In the genomic region with DNA sequence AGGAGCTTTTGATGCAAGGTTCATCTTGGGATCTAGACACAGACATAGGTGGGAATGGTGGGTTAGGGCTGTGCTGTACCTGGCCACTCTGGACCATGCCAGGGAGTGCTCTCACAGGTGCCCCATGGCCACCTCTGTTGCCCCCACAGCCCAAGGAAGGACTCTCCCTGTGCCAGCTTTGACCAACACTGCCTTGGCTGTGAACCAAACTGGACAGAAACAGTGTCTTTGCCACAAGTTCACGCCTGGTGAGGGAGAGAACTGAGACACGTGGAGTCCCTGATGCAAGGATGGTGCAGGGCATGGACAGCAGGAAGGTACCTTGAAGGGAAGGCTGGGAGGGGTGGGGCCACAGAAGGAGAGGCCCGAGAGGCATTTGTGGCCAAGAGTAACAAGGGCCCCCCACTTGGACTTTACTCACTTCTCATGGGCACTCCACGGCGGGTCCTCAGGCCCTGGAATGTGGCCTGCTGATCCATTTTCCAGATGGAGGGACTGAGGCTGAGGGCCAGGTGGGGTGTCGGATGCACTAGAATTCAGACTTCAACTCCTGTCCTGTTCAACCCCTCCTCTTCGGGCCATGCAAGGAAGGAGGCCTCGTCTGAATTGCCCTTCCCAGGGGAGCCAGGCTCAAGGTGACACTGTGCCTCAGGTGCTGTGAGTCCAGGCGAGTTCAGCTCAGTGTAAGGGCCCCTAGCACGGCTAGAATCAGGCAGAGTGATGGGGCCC, we compare ENCODE assay signal across 21 cellular contexts.
DNase-seq lines count a peak whose midpoint lies in the region; ATAC-seq, FAIRE-seq and TF ChIP-seq lines count a peak whose summit lies in the region.
"Had no signal": no experiment of that assay in that cellular context is flagged by ENCODE, and none has a peak within 500 bp of the region (broad histone marks: within the 10 kb centered on the region; RNA-seq: fewer than 3 reads in every experiment).

No MANE protein-coding gene starts in this region.

- H3K9ac ChIP-seq in HepG2 (ENCODE audit: insufficient read depth, low read depth, low read length) = no peak overlapping the region

- H3K27me3 Mint-ChIP-seq in chondrocyte (ENCODE audit: low read depth) = peaks cover 20% of the 10 kb centered on the region

- no peaks in the 10 kb centered on the region for H3K4me1 Mint-ChIP-seq in chondrocyte (ENCODE audit: low read depth)

- no peak for FAIRE-seq in HepG2 (lab: Jason Lieb, UNC)
- FAIRE-seq: G401.6, RCC 7860 had no signal

- H4K20me1 ChIP-seq in HepG2 (ENCODE audit: insufficient read depth, low read length) = peaks cover 14% of the 10 kb centered on the region; the same call in 1 of the 2 replicates

- H3K27ac ChIP-seq in right atrium auricular region = no peak overlapping the region
- H3K27ac ChIP-seq in HepG2 (ENCODE audit: extremely low read length, insufficient read depth, low read length) = no peak overlapping the region
- no peak overlapping the region for H3K27ac ChIP-seq in spleen
- H3K27ac ChIP-seq: SJSA1 had no signal

- WGBS in HepG2 (ENCODE audit: low lambda C conversion rate) = 3% methylated on average over 6 of the region's 10 CpGs
- WGBS in spleen, 5 donors = 67 to 89% (median 81%) methylated on average over 7 to 10 of the region's 10 CpGs

- TF ChIP-seq EP300 in HepG2 (IDR thresholded peaks at IDR 0.05; ENCODE audit: low read depth in 2 of 2, low read length in 2 of 2) (no peak), HepG2 (CRISPR knock-in tag; IDR thresholded peaks at IDR 0.05; ENCODE audit: borderline replicate concordance) (no peak)

- BruUV-seq in HepG2 (replicated peaks; lab: Mats Ljungman, UMichigan) = no TSS peak

- TF ChIP-seq CTCF in right atrium auricular region (IDR thresholded peaks at IDR 0.05) (no peak), chondrocyte (IDR thresholded peaks at IDR 0.05) (no peak), HepG2 (CRISPR knock-in tag; IDR thresholded peaks at IDR 0.05) (no peak), spleen (IDR thresholded peaks at IDR 0.05 in 8 of 11, conservative IDR thresholded peaks at IDR 0.05 in 3 of 11) (no peak)

- H3K36me3 ChIP-seq in right atrium auricular region (no peaks in the 10 kb centered on the region), HepG2 (replicated peaks in 1 of 2; ENCODE audit: control insufficient read depth in 1 of 2, insufficient read depth in 2 of 2, low read length in 2 of 2) (no peaks in the 10 kb centered on the region), spleen (no peaks in the 10 kb centered on the region)
- H3K36me3 ChIP-seq: MG63, SJSA1 had no signal

- H3K36me3 Mint-ChIP-seq in chondrocyte (ENCODE audit: low read depth) = peaks cover 4% of the 10 kb centered on the region
- H3K36me3 Mint-ChIP-seq: CD8-positive, alpha-beta T cell had no signal

- no peak for ATAC-seq in left ventricle myocardium superior
- no peak for ATAC-seq in HepG2
- no peak for ATAC-seq in HG02798 (IDR thresholded peaks at IDR 0.05; ENCODE audit: poor library complexity, unreplicated experiment)
- ATAC-seq in GM18909 (IDR thresholded peaks at IDR 0.05; ENCODE audit: poor library complexity, unreplicated experiment) = no peak
- ATAC-seq: CD8-positive, alpha-beta T cell; HCT116 had no signal

- intact Hi-C loops in left ventricle myocardium superior (cut with micrococcal nuclease) = no loop called here
- intact Hi-C loops in HepG2 (cut with micrococcal nuclease; ENCODE audit: unreplicated experiment) = no loop called here
- intact Hi-C loops in spleen (cut with DNase I; ENCODE audit: low total_unique reads) = no loop called here

- H3K27me3 ChIP-seq in right atrium auricular region (no peaks in the 10 kb centered on the region), HepG2 (ENCODE audit: control insufficient read depth in 1 of 2, insufficient read depth in 2 of 2, low read length in 2 of 2) (peaks cover 1 to 47% of the 10 kb centered on the region in 2 experiments; a peak in 4 of 5 replicates), spleen (replicated peaks in 1 of 7) (peaks cover 0 to 53% (median 12%) of the 10 kb centered on the region in 7 donors)

- no peak overlapping the region for H3K4me3 Mint-ChIP-seq in chondrocyte (ENCODE audit: unreplicated experiment)
- H3K4me3 Mint-ChIP-seq: CD8-positive, alpha-beta T cell had no signal

- H3K9me3 ChIP-seq in right atrium auricular region (peaks cover 0 to 17% of the 10 kb centered on the region in 2 donors), HepG2 (ENCODE audit: low read length) (0 out of 2 replicates have a peak, but pooled peaks cover 4% of the 10 kb centered on the region), spleen (peaks cover 0 to 41% (median 29%) of the 10 kb centered on the region in 8 donors)

- POLR2A ChIA-PET in HepG2 (lab: Yijun Ruan, JAX) = no interaction called here

- H3K4me1 ChIP-seq in right atrium auricular region (no peaks in the 10 kb centered on the region), HepG2 (ENCODE audit: insufficient read depth, low read length) (no peaks in the 10 kb centered on the region), spleen (no peaks in the 10 kb centered on the region)
- H3K4me1 ChIP-seq: Caco-2, SJSA1 had no signal

- no peak overlapping the region for H2AFZ ChIP-seq in HepG2 (ENCODE audit: low read length)

- no peak overlapping the region for H3K4me2 ChIP-seq in HepG2 (ENCODE audit: low read depth, low read length)

- TF ChIP-seq POLR2A in HepG2 (IDR thresholded peaks at IDR 0.05; ENCODE audit: insufficient read depth in 1 of 2, low read depth in 2 of 2, low read length in 2 of 2) (no peak), spleen (IDR thresholded peaks at IDR 0.05) (no peak)

- peaks cover 17% of the 10 kb centered on the region for H3K9me3 Mint-ChIP-seq in chondrocyte (ENCODE audit: low read depth)

- peak; percentile 18 for DNase-seq in left ventricle myocardium superior
- no peak for DNase-seq in right atrium auricular region (ENCODE audit: low spot score)
- DNase-seq in chondrocyte (ENCODE audit: low spot score) = peak; percentile 52
- DNase-seq in HepG2 (ENCODE audit: low spot score) = no peak
- DNase-seq in spleen = peak; percentile 43
- DNase-seq: C1 segment of cervical spinal cord; CD8-positive, alpha-beta T cell; IMR-90; KG1; MG63; NCI-H2029; NCI-H446; NCI-H524 treated with DMSO at 0.1 percent for 48 hours; NCI-H774 had no signal

- H3K4me3 ChIP-seq in right atrium auricular region = no peak overlapping the region
- H3K4me3 ChIP-seq in HepG2 (replicated peaks in 1 of 3; ENCODE audit: insufficient read depth in 1 of 3, low read depth in 2 of 3, low read length in 3 of 3) = no peak overlapping the region
- no peak overlapping the region for H3K4me3 ChIP-seq in spleen
- H3K4me3 ChIP-seq: MG63, SJSA1 had no signal

- CTCF ChIA-PET in HepG2 (lab: Yijun Ruan, JAX; ENCODE audit: low intra/inter-chr PET ratio, low total read pairs) = no interaction called here

- TF ChIP-seq RAD21 in HepG2 (CRISPR knock-in tag; IDR thresholded peaks at IDR 0.05) = no peak

- H3K27ac Mint-ChIP-seq in chondrocyte (ENCODE audit: unreplicated experiment) = no peak overlapping the region
- H3K27ac Mint-ChIP-seq: CD8-positive, alpha-beta T cell had no signal

- in situ Hi-C loops in HepG2 (cut with HindIII; ENCODE audit: extremely low pct_ligation_motif_present, low pct_unique_long_range_greater_than_20kb) = no loop called here

- no peaks in the 10 kb centered on the region for H3K79me2 ChIP-seq in HepG2 (ENCODE audit: insufficient read depth, low read length)

TF ChIP-seq in HepG2, 621 proteins besides CTCF, POLR2A, EP300 and RAD21:
- TF ChIP-seq ZNF547 (CRISPR knock-in tag; IDR thresholded peaks at IDR 0.05) = no peak
- TF ChIP-seq NFE2 (CRISPR knock-in tag; IDR thresholded peaks at IDR 0.05) = no peak
- no peak for TF ChIP-seq HOXA5 (CRISPR knock-in tag; IDR thresholded peaks at IDR 0.05)
- peak; percentile 75 for TF ChIP-seq ZNF629 (CRISPR knock-in tag; conservative IDR thresholded peaks at IDR 0.05)
- no peak for TF ChIP-seq ZNF652 (CRISPR knock-in tag; IDR thresholded peaks at IDR 0.05; ENCODE audit: borderline replicate concordance, low read depth)
- no peak for TF ChIP-seq CC2D1A (CRISPR knock-in tag; IDR thresholded peaks at IDR 0.05)
- TF ChIP-seq ZNF292 (CRISPR knock-in tag; IDR thresholded peaks at IDR 0.05; ENCODE audit: borderline replicate concordance, low read depth) = no peak
- no peak for TF ChIP-seq HNRNPK (IDR thresholded peaks at IDR 0.05; ENCODE audit: low read depth, low read length, poor library complexity, severe bottlenecking)

Comparison
In these comparisons a context has a peak if more than half of its experiments do, and no peak if none do; other contexts are left out.
1. DNase-seq: peak in left ventricle myocardium superior (single experiment), chondrocyte (single experiment) and spleen (single experiment); none in right atrium auricular region (single experiment) and HepG2 (single experiment).